ENCODE assay signal across 13 cellular contexts in the genomic region with DNA sequence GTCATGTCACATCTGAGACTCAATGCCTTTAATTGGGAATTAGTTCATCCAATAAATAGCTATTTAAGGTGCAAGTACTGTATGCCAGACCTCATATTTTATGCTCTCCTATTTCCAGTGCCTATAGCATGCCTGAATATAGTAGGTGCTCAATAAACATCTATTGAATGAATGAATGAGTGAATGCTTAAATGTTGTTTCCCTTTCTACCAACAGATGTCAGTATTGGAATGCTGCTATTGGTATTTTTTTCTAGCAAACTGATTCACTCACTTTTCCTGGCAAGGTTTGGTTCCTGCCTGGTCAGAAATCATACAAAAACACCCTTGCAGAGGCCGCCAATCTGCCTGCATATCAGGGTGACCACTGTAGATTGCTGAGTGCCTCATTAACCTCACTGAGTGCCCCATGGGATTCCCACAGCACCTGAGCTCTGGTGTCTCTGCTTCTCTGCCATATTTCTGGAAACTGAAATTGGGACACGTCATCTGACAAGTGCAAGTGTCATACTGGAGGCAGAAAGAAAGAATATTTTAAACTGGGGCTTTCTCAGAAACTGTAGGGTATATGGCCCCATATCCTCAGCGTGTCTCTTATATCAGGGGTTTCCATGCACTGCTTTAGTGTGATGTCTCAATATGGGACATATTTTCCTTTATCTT.
DNase-seq lines count a peak whose midpoint lies in the region; ATAC-seq and TF ChIP-seq lines count a peak whose summit lies in the region.
"Had no signal": no experiment of that assay in that cellular context is flagged by ENCODE, and none has a peak within 500 bp of the region (broad histone marks: within the 10 kb centered on the region; RNA-seq: fewer than 3 reads in every experiment).

No MANE protein-coding gene starts in this region.

- no peaks in the 10 kb centered on the region for H3K36me3 ChIP-seq in GM23338 (ENCODE audit: insufficient read depth)
- H3K36me3 ChIP-seq: ovary had no signal

- peaks cover 19% of the 10 kb centered on the region for H3K4me1 Mint-ChIP-seq in GM23338
- H3K4me1 Mint-ChIP-seq in activated naive CD4-positive, alpha-beta T cell treated with anti-CD3 and anti-CD28 coated beads for 36 hours (ENCODE audit: low read depth): no peaks in the 10 kb centered on the region
- H3K4me1 Mint-ChIP-seq: activated naive CD8-positive, alpha-beta T cell treated with anti-CD3 and anti-CD28 coated beads for 36 hours had no signal

- H3K36me3 Mint-ChIP-seq in GM23338 (ENCODE audit: low read depth): no peaks in the 10 kb centered on the region
- H3K36me3 Mint-ChIP-seq in activated naive CD4-positive, alpha-beta T cell treated with anti-CD3 and anti-CD28 coated beads for 36 hours (ENCODE audit: low read depth): no peaks in the 10 kb centered on the region
- H3K36me3 Mint-ChIP-seq: activated naive CD8-positive, alpha-beta T cell treated with anti-CD3 and anti-CD28 coated beads for 36 hours had no signal

- H3K27ac ChIP-seq in GM23338 (ENCODE audit: low read depth): no peak overlapping the region
- H3K27ac ChIP-seq: ovary had no signal

- DNase-seq in GM23338 (ENCODE audit: low spot score): peak; percentile 56
- DNase-seq in NCI-H69 (lab: John Stamatoyannopoulos, UW): peak; percentile 28
- DNase-seq in kidney glomerular epithelial cell (lab: John Stamatoyannopoulos, UW): peak; percentile 12
- DNase-seq in globus pallidus (ENCODE audit: low spot score): no peak
- no peak for DNase-seq in activated naive CD4-positive, alpha-beta T cell treated with anti-CD3 and anti-CD28 coated beads for 36 hours
- DNase-seq in stimulated activated CD4-positive, alpha-beta T cell treated with anti-CD3 and anti-CD28 coated beads, Interleukin-2, amount 100 ng/mL, for 48 hours: no peak
- DNase-seq: activated CD4-positive, alpha-beta T cell treated with anti-CD3 and anti-CD28 coated beads for 1 hour; activated naive CD8-positive, alpha-beta T cell treated with anti-CD3 and anti-CD28 coated beads for 36 hours; DMS79; effector memory CD8-positive, alpha-beta T cell; ovary had no signal

- H3K4me1 ChIP-seq in GM23338 (ENCODE audit: insufficient read depth): peaks cover 8% of the 10 kb centered on the region; the same call in 1 of the 2 replicates

- CTCF ChIA-PET in activated naive CD4-positive, alpha-beta T cell treated with anti-CD3 and anti-CD28 coated beads for 36 hours (lab: Charles Lee): no interaction called here

- no peaks in the 10 kb centered on the region for H3K79me2 ChIP-seq in GM23338 (replicated peaks; ENCODE audit: insufficient read depth)

- no peak overlapping the region for H3K4me3 Mint-ChIP-seq in GM23338
- no peak overlapping the region for H3K4me3 Mint-ChIP-seq in activated naive CD4-positive, alpha-beta T cell treated with anti-CD3 and anti-CD28 coated beads for 36 hours
- H3K4me3 Mint-ChIP-seq: activated naive CD8-positive, alpha-beta T cell treated with anti-CD3 and anti-CD28 coated beads for 36 hours; effector memory CD8-positive, alpha-beta T cell had no signal

- H3K4me2 ChIP-seq in GM23338: no peak overlapping the region

- no peaks in the 10 kb centered on the region; the same call in 1 of the 2 replicates for H3K9me2 ChIP-seq in GM23338 (ENCODE audit: insufficient read depth)

- H3F3A ChIP-seq in GM23338 (replicated peaks; ENCODE audit: low read depth): no peaks in the 10 kb centered on the region

- ATAC-seq in GM18511 (IDR thresholded peaks at IDR 0.05; ENCODE audit: unreplicated experiment) (peak; percentile 80), GM23338 (no peak), HG03457 (IDR thresholded peaks at IDR 0.05; ENCODE audit: unreplicated experiment) (no peak)
- ATAC-seq: effector memory CD8-positive, alpha-beta T cell had no signal

- TF ChIP-seq CTCF in GM23338 (conservative IDR thresholded peaks at IDR 0.05; ENCODE audit: low read depth in 2 of 2): peak; percentile 63 to 65

- no peaks in the 10 kb centered on the region for H3K27me3 ChIP-seq in GM23338 (ENCODE audit: insufficient read depth)
- H3K27me3 ChIP-seq: ovary had no signal

- intact Hi-C loops in activated naive CD4-positive, alpha-beta T cell treated with anti-CD3 and anti-CD28 coated beads for 36 hours (cut with micrococcal nuclease): no loop called here

- H3K4me3 ChIP-seq in GM23338: no peak overlapping the region
- H3K4me3 ChIP-seq: ovary had no signal

- H3K27ac Mint-ChIP-seq in GM23338: no peak overlapping the region
- H3K27ac Mint-ChIP-seq in activated naive CD4-positive, alpha-beta T cell treated with anti-CD3 and anti-CD28 coated beads for 36 hours: no peak overlapping the region
- H3K27ac Mint-ChIP-seq: activated naive CD8-positive, alpha-beta T cell treated with anti-CD3 and anti-CD28 coated beads for 36 hours; effector memory CD8-positive, alpha-beta T cell had no signal

- no peaks in the 10 kb centered on the region for H4K20me1 ChIP-seq in GM23338 (replicated peaks; ENCODE audit: insufficient read depth)

- no peaks in the 10 kb centered on the region for H3K9me3 Mint-ChIP-seq in GM23338
- peaks cover 3% of the 10 kb centered on the region for H3K9me3 Mint-ChIP-seq in activated naive CD4-positive, alpha-beta T cell treated with anti-CD3 and anti-CD28 coated beads for 36 hours
- H3K9me3 Mint-ChIP-seq: activated naive CD8-positive, alpha-beta T cell treated with anti-CD3 and anti-CD28 coated beads for 36 hours had no signal

- H2AFZ ChIP-seq in GM23338: no peak overlapping the region

- no peaks in the 10 kb centered on the region for H3K27me3 Mint-ChIP-seq in GM23338 (ENCODE audit: insufficient read depth, low read depth, poor library complexity)
- no peaks in the 10 kb centered on the region for H3K27me3 Mint-ChIP-seq in activated naive CD4-positive, alpha-beta T cell treated with anti-CD3 and anti-CD28 coated beads for 36 hours (ENCODE audit: low read depth)
- H3K27me3 Mint-ChIP-seq: activated naive CD8-positive, alpha-beta T cell treated with anti-CD3 and anti-CD28 coated beads for 36 hours; effector memory CD8-positive, alpha-beta T cell had no signal

TF ChIP-seq in GM23338, 12 proteins besides CTCF, POLR2A, EP300 and RAD21:
- no peak for TF ChIP-seq STAT1 (IDR thresholded peaks at IDR 0.05; ENCODE audit: unreplicated experiment)
- no peak for TF ChIP-seq CREB1 (CRISPR knock-in tag; IDR thresholded peaks at IDR 0.05; ENCODE audit: low read depth)
- TF ChIP-seq, protein P1, sequence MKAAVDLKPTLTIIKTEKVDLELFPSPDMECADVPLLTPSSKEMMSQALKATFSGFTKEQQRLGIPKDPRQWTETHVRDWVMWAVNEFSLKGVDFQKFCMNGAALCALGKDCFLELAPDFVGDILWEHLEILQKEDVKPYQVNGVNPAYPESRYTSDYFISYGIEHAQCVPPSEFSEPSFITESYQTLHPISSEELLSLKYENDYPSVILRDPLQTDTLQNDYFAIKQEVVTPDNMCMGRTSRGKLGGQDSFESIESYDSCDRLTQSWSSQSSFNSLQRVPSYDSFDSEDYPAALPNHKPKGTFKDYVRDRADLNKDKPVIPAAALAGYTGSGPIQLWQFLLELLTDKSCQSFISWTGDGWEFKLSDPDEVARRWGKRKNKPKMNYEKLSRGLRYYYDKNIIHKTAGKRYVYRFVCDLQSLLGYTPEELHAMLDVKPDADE (IDR thresholded peaks at IDR 0.05): no peak
- no peak for TF ChIP-seq EZH2 (IDR thresholded peaks at IDR 0.05; ENCODE audit: low read depth, unreplicated experiment)
- no peak for TF ChIP-seq REST (IDR thresholded peaks at IDR 0.05; ENCODE audit: unreplicated experiment)
- no peak for TF ChIP-seq ZNF331 (CRISPR knock-in tag; IDR thresholded peaks at IDR 0.05; ENCODE audit: low read depth)
- TF ChIP-seq ZNF114 (CRISPR knock-in tag; IDR thresholded peaks at IDR 0.05): no peak
- TF ChIP-seq POLR2AphosphoS5 (IDR thresholded peaks at IDR 0.05; ENCODE audit: low read depth): no peak
- no peak for TF ChIP-seq NANOG (IDR thresholded peaks at IDR 0.05; ENCODE audit: borderline replicate concordance)

Comparison
In these comparisons a context has a peak if more than half of its experiments do, and no peak if none do; other contexts are left out.
1. DNase-seq: peak in GM23338 (single experiment), NCI-H69 (single experiment) and kidney glomerular epithelial cell (single experiment); none in globus pallidus (single experiment), activated naive CD4-positive, alpha-beta T cell treated with anti-CD3 and anti-CD28 coated beads for 36 hours (single experiment) and stimulated activated CD4-positive, alpha-beta T cell treated with anti-CD3 and anti-CD28 coated beads, Interleukin-2, amount 100 ng/mL, for 48 hours (0 of 2).